10 cellular contexts compared by ENCODE assay signal in the genomic region with DNA sequence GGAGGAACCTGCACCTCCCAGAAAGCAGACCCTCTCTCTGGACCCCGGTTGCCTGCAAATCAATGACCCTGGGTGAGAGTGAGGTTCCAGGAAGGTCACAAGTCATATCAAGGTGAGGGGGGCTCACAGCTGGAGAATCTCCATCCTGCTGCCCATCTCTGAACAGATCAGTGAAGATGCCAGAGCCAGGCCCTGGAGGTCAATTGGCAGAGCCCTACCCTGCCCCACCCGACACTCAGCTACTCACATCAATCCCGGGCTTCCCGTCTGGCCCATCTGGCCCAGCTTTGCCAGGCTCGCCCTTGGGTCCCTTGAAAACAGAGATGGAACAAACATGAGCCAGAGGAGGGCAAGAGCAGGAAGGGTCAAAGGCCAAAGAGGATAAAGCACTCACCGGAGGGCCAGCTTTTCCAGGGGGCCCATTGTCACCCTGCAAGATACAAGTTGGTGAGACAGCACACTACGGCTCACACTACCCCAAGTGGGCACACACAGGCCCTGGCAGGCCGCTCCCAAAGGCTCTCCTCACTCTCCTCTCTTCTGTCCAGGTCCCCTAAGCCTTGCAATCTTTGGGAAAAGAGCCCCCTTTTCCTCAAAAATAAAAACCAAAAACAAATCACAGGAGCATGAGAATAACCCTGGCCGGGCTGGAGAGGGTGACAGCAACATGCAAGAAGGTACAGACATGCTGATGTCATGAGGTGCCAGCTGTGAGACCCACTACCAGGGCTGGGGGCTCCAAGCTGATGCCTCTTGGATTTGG. TPM values are rescaled to one million over a fixed set of nuclear protein-coding genes. Genes with fewer than 3 reads are reported as not detected.
A peak's percentile ranks its signal among the peaks of the same experiment; 100 is the strongest.
DNase-seq lines count a peak whose midpoint lies in the region; ATAC-seq and TF ChIP-seq lines count a peak whose summit lies in the region.
"Had no signal": no experiment of that assay in that cellular context is flagged by ENCODE, and none has a peak within 500 bp of the region (broad histone marks: within the 10 kb centered on the region; RNA-seq: fewer than 3 reads in every experiment).

No MANE protein-coding gene starts in this region.

- H3K4me3 ChIP-seq in GM23248, result no peak overlapping the region
- H3K4me3 ChIP-seq: A549 had no signal

- no peaks in the 10 kb centered on the region for H4K20me1 ChIP-seq in GM23248 (ENCODE audit: insufficient read depth)

- no peak overlapping the region for H3K4me2 ChIP-seq in GM23248 (ENCODE audit: unreplicated experiment)

- H3K4me3 Mint-ChIP-seq in activated CD4-positive, alpha-beta T cell treated with anti-CD3 and anti-CD28 coated beads, Interleukin-2, amount 10 ng/mL, durations not matched to agents 24 days and 14 days, result peak overlapping the region; percentile 80
- H3K4me3 Mint-ChIP-seq in activated CD4-positive, alpha-beta T cell treated with anti-CD3 and anti-CD28 coated beads, Interleukin-2, amount 10 ng/mL, durations not matched to agents 7 days and 5 days, result no peak overlapping the region
- peak overlapping the region; percentile 33 for H3K4me3 Mint-ChIP-seq in activated CD8-positive, alpha-beta T cell treated with anti-CD3 and anti-CD28 coated beads for 36 hours
- peak overlapping the region; percentile 62 to 94 (median 70) for H3K4me3 Mint-ChIP-seq in immature natural killer cell
- H3K4me3 Mint-ChIP-seq in stimulated activated memory B cell treated with anti-CD40 and anti-IgM and Interleukin-4, amounts not matched to agents 10 μg/mL and 1 μg/mL and 100 μg/mL, for 72 hours, result peak overlapping the region; percentile 55

- no peak for TF ChIP-seq CTCF in activated CD8-positive, alpha-beta T cell treated with anti-CD3 and anti-CD28 coated beads for 36 hours (IDR thresholded peaks at IDR 0.05)

- H3K79me2 ChIP-seq in GM23248 (ENCODE audit: insufficient read depth), result no peaks in the 10 kb centered on the region

- H3F3A ChIP-seq in GM23248 (ENCODE audit: insufficient read depth), result no peaks in the 10 kb centered on the region

- 89 to 90% methylated on average over 9 of the region's 9 CpGs for WGBS in GM23248 (ENCODE audit: low coverage in 1 of 2, low lambda C conversion rate in 2 of 2, missing lambda C conversion rate in 2 of 2), 2 experiments

- peaks cover 24% of the 10 kb centered on the region for H3K27me3 Mint-ChIP-seq in activated CD4-positive, alpha-beta T cell treated with anti-CD3 and anti-CD28 coated beads, Interleukin-2, amount 10 ng/mL, durations not matched to agents 24 days and 14 days
- peaks cover 24% of the 10 kb centered on the region for H3K27me3 Mint-ChIP-seq in activated CD4-positive, alpha-beta T cell treated with anti-CD3 and anti-CD28 coated beads, Interleukin-2, amount 10 ng/mL, durations not matched to agents 7 days and 5 days
- H3K27me3 Mint-ChIP-seq in activated CD8-positive, alpha-beta T cell treated with anti-CD3 and anti-CD28 coated beads for 36 hours, result peaks cover 9% of the 10 kb centered on the region
- H3K27me3 Mint-ChIP-seq in immature natural killer cell (ENCODE audit: low read depth in 3 of 3), result peaks cover 6 to 19% (median 12%) of the 10 kb centered on the region in 3 donors
- no peaks in the 10 kb centered on the region for H3K27me3 Mint-ChIP-seq in stimulated activated memory B cell treated with anti-CD40 and anti-IgM and Interleukin-4, amounts not matched to agents 10 μg/mL and 1 μg/mL and 100 μg/mL, for 72 hours

- H3K27ac Mint-ChIP-seq in activated CD4-positive, alpha-beta T cell treated with anti-CD3 and anti-CD28 coated beads, Interleukin-2, amount 10 ng/mL, durations not matched to agents 24 days and 14 days, result no peak overlapping the region
- H3K27ac Mint-ChIP-seq in activated CD4-positive, alpha-beta T cell treated with anti-CD3 and anti-CD28 coated beads, Interleukin-2, amount 10 ng/mL, durations not matched to agents 7 days and 5 days, result no peak overlapping the region
- no peak overlapping the region for H3K27ac Mint-ChIP-seq in activated CD8-positive, alpha-beta T cell treated with anti-CD3 and anti-CD28 coated beads for 36 hours
- no peak overlapping the region for H3K27ac Mint-ChIP-seq in immature natural killer cell
- peak overlapping the region; percentile 86 for H3K27ac Mint-ChIP-seq in stimulated activated memory B cell treated with anti-CD40 and anti-IgM and Interleukin-4, amounts not matched to agents 10 μg/mL and 1 μg/mL and 100 μg/mL, for 72 hours

- intact Hi-C loops in activated CD4-positive, alpha-beta T cell treated with anti-CD3 and anti-CD28 coated beads, Interleukin-2, amount 10 ng/mL, durations not matched to agents 24 days and 14 days (cut with micrococcal nuclease), result loop anchor here (2.0 kb wide), 2 partner anchors 49 to 153 kb away; partner anchors contain the start of gene RLF
- intact Hi-C loops in activated CD8-positive, alpha-beta T cell treated with anti-CD3 and anti-CD28 coated beads for 36 hours (cut with micrococcal nuclease), result loop anchor here (10.0 kb wide), 2 partner anchors 91 to 159 kb away; no protein-coding TSS in a partner anchor

- POLR2A ChIA-PET in activated CD4-positive, alpha-beta T cell treated with anti-CD3 and anti-CD28 coated beads, Interleukin-2, amount 10 ng/mL, durations not matched to agents 7 days and 5 days (lab: Charles Lee), result no interaction called here
- POLR2A ChIA-PET in activated CD8-positive, alpha-beta T cell treated with anti-CD3 and anti-CD28 coated beads for 36 hours (lab: Charles Lee), result interaction anchor here (0.7 to 2.9 kb wide), 6 partner anchors 30 to 192 kb away, joined by 3 to 11 read pairs (median 4); partner anchors contain the start of genes RLF and ZMPSTE24

- peaks cover 44% of the 10 kb centered on the region for H3K4me1 Mint-ChIP-seq in activated CD4-positive, alpha-beta T cell treated with anti-CD3 and anti-CD28 coated beads, Interleukin-2, amount 10 ng/mL, durations not matched to agents 24 days and 14 days
- peaks cover 51% of the 10 kb centered on the region for H3K4me1 Mint-ChIP-seq in activated CD4-positive, alpha-beta T cell treated with anti-CD3 and anti-CD28 coated beads, Interleukin-2, amount 10 ng/mL, durations not matched to agents 7 days and 5 days
- peaks cover 31% of the 10 kb centered on the region for H3K4me1 Mint-ChIP-seq in activated CD8-positive, alpha-beta T cell treated with anti-CD3 and anti-CD28 coated beads for 36 hours (ENCODE audit: low read depth)
- peaks cover 18% of the 10 kb centered on the region in 2 donors for H3K4me1 Mint-ChIP-seq in immature natural killer cell
- H3K4me1 Mint-ChIP-seq in stimulated activated memory B cell treated with anti-CD40 and anti-IgM and Interleukin-4, amounts not matched to agents 10 μg/mL and 1 μg/mL and 100 μg/mL, for 72 hours, result peaks cover 64% of the 10 kb centered on the region

- DNase-seq in activated CD4-positive, alpha-beta T cell treated with anti-CD3 and anti-CD28 coated beads, Interleukin-2, amount 10 ng/mL, durations not matched to agents 24 days and 14 days, result no peak
- no peak for DNase-seq in activated CD4-positive, alpha-beta T cell treated with anti-CD3 and anti-CD28 coated beads, Interleukin-2, amount 10 ng/mL, durations not matched to agents 7 days and 5 days
- no peak for DNase-seq in activated CD8-positive, alpha-beta T cell treated with anti-CD3 and anti-CD28 coated beads for 36 hours
- DNase-seq in immature natural killer cell (no peak), GM23248 (no peak)
- DNase-seq: NCI-H774 had no signal

- no peaks in the 10 kb centered on the region for H3K36me3 ChIP-seq in GM23248 (ENCODE audit: low read depth)

- H3K4me1 ChIP-seq in GM23248 (ENCODE audit: insufficient read depth), result peaks cover 8% of the 10 kb centered on the region
- H3K4me1 ChIP-seq: A549 had no signal

- no peaks in the 10 kb centered on the region for H3K9me2 ChIP-seq in GM23248 (ENCODE audit: insufficient read depth)

- H3K9me3 Mint-ChIP-seq in activated CD4-positive, alpha-beta T cell treated with anti-CD3 and anti-CD28 coated beads, Interleukin-2, amount 10 ng/mL, durations not matched to agents 24 days and 14 days, result no peaks in the 10 kb centered on the region
- H3K9me3 Mint-ChIP-seq in activated CD4-positive, alpha-beta T cell treated with anti-CD3 and anti-CD28 coated beads, Interleukin-2, amount 10 ng/mL, durations not matched to agents 7 days and 5 days, result no peaks in the 10 kb centered on the region
- no peaks in the 10 kb centered on the region for H3K9me3 Mint-ChIP-seq in activated CD8-positive, alpha-beta T cell treated with anti-CD3 and anti-CD28 coated beads for 36 hours
- no peaks in the 10 kb centered on the region for H3K9me3 Mint-ChIP-seq in immature natural killer cell
- H3K9me3 Mint-ChIP-seq in stimulated activated memory B cell treated with anti-CD40 and anti-IgM and Interleukin-4, amounts not matched to agents 10 μg/mL and 1 μg/mL and 100 μg/mL, for 72 hours, result no peaks in the 10 kb centered on the region

- no peak overlapping the region for H2AFZ ChIP-seq in GM23248

- H3K9ac ChIP-seq in GM23248, result no peak overlapping the region

- peaks cover 4% of the 10 kb centered on the region for H3K36me3 Mint-ChIP-seq in activated CD4-positive, alpha-beta T cell treated with anti-CD3 and anti-CD28 coated beads, Interleukin-2, amount 10 ng/mL, durations not matched to agents 24 days and 14 days (ENCODE audit: low read depth)
- H3K36me3 Mint-ChIP-seq in activated CD4-positive, alpha-beta T cell treated with anti-CD3 and anti-CD28 coated beads, Interleukin-2, amount 10 ng/mL, durations not matched to agents 7 days and 5 days (ENCODE audit: low read depth), result peaks cover 1% of the 10 kb centered on the region
- H3K36me3 Mint-ChIP-seq in activated CD8-positive, alpha-beta T cell treated with anti-CD3 and anti-CD28 coated beads for 36 hours (ENCODE audit: low read depth), result no peaks in the 10 kb centered on the region
- no peaks in the 10 kb centered on the region for H3K36me3 Mint-ChIP-seq in immature natural killer cell
- H3K36me3 Mint-ChIP-seq in stimulated activated memory B cell treated with anti-CD40 and anti-IgM and Interleukin-4, amounts not matched to agents 10 μg/mL and 1 μg/mL and 100 μg/mL, for 72 hours, result no peaks in the 10 kb centered on the region

- peaks cover 8% of the 10 kb centered on the region for H3K27me3 ChIP-seq in GM23248 (replicated peaks; ENCODE audit: insufficient read depth)

- in situ Hi-C loops in GM23248 (cut with MboI), result no loop called here

- CTCF ChIA-PET in activated CD4-positive, alpha-beta T cell treated with anti-CD3 and anti-CD28 coated beads, Interleukin-2, amount 10 ng/mL, durations not matched to agents 7 days and 5 days (lab: Charles Lee), result interaction anchor here (0.5 to 10.2 kb wide), 19 partner anchors 12 to 226 kb away, joined by 3 to 95 read pairs (median 4); partner anchors contain the start of gene RLF
- CTCF ChIA-PET in activated CD8-positive, alpha-beta T cell treated with anti-CD3 and anti-CD28 coated beads for 36 hours (lab: Charles Lee), result interaction anchor here (0.6 to 5.3 kb wide), 34 partner anchors 16 to 511 kb away, joined by 3 to 108 read pairs (median 5); partner anchors contain the start of genes RLF and SMAP2

- H3K9me3 ChIP-seq in GM23248 (ENCODE audit: low read depth), result no peaks in the 10 kb centered on the region
- H3K9me3 ChIP-seq: A549 had no signal

- no peak overlapping the region for H3K27ac ChIP-seq in GM23248

- no peak for ATAC-seq in activated CD8-positive, alpha-beta T cell treated with anti-CD3 and anti-CD28 coated beads for 36 hours
- no peak for ATAC-seq in stimulated activated memory B cell treated with anti-CD40 and anti-IgM and Interleukin-4, amounts not matched to agents 10 μg/mL and 1 μg/mL and 100 μg/mL, for 72 hours
- ATAC-seq in HG02870 (IDR thresholded peaks at IDR 0.05; ENCODE audit: unreplicated experiment), result no peak
- no peak for ATAC-seq in HG02840 (IDR thresholded peaks at IDR 0.05; ENCODE audit: low FRiP score, unreplicated experiment)

RNA-seq across cellular contexts. Expression of gene COL9A2, which starts 2.9 kb away (rescaled TPM):
- total RNA-seq in activated CD4-positive, alpha-beta T cell treated with anti-CD3 and anti-CD28 coated beads, Interleukin-2, amount 10 ng/mL, durations not matched to agents 24 days and 14 days, result 14.5 and 14.6 TPM in 2 replicates
- total RNA-seq in activated CD4-positive, alpha-beta T cell treated with anti-CD3 and anti-CD28 coated beads, Interleukin-2, amount 10 ng/mL, durations not matched to agents 7 days and 5 days, result 1 to 10 TPM; 1.2 to 1.9 TPM
- 1 to 10 TPM; 4.3 to 5.4 TPM for total RNA-seq in activated CD8-positive, alpha-beta T cell treated with anti-CD3 and anti-CD28 coated beads for 36 hours
- polyA plus RNA-seq in immature natural killer cell, result 1 to 10 TPM in 2 of 3 donors, not detected in 1; 1.8 to 2.2 TPM
- total RNA-seq in GM23248 (2014; rRNA removed; shearing (Covaris generic)), result 0.89 and 2.8 TPM in 2 replicates
- 0.80 and 0.91 TPM in 2 replicates for polyA plus RNA-seq in GM23248 (2016; fragmentation: Nextera tagmentation; extraction: Ambion mirVana)

RNA-seq across cellular contexts. Expression of gene ZMPSTE24, which starts 56.1 kb away (rescaled TPM):
- 50.4 and 50.8 TPM in 2 replicates for total RNA-seq in activated CD4-positive, alpha-beta T cell treated with anti-CD3 and anti-CD28 coated beads, Interleukin-2, amount 10 ng/mL, durations not matched to agents 24 days and 14 days
- 10 to 100 TPM; 24.7 to 28.8 TPM for total RNA-seq in activated CD4-positive, alpha-beta T cell treated with anti-CD3 and anti-CD28 coated beads, Interleukin-2, amount 10 ng/mL, durations not matched to agents 7 days and 5 days
- total RNA-seq in activated CD8-positive, alpha-beta T cell treated with anti-CD3 and anti-CD28 coated beads for 36 hours, result 10 to 100 TPM; 20.1 to 21.2 TPM
- 10 to 100 TPM; 34.3 to 47.6 (median 41.0) TPM for polyA plus RNA-seq in immature natural killer cell
- 79.9 and 83.2 TPM in 2 replicates for total RNA-seq in GM23248 (2014; rRNA removed; shearing (Covaris generic))
- 61.7 and 63.2 TPM in 2 replicates for polyA plus RNA-seq in GM23248 (2016; fragmentation: Nextera tagmentation; extraction: Ambion mirVana)

RNA-seq across cellular contexts. Expression of gene SMAP2, which starts 59.4 kb away (rescaled TPM):
- total RNA-seq in activated CD4-positive, alpha-beta T cell treated with anti-CD3 and anti-CD28 coated beads, Interleukin-2, amount 10 ng/mL, durations not matched to agents 24 days and 14 days, result 156 and 157 TPM in 2 replicates
- 100 to 1,000 TPM; 115 to 140 TPM for total RNA-seq in activated CD4-positive, alpha-beta T cell treated with anti-CD3 and anti-CD28 coated beads, Interleukin-2, amount 10 ng/mL, durations not matched to agents 7 days and 5 days
- total RNA-seq in activated CD8-positive, alpha-beta T cell treated with anti-CD3 and anti-CD28 coated beads for 36 hours, result 100 to 1,000 TPM; 204 to 209 TPM
- 100 to 1,000 TPM; 166 to 280 (median 170) TPM for polyA plus RNA-seq in immature natural killer cell
- 14.3 and 15.6 TPM in 2 replicates for total RNA-seq in GM23248 (2014; rRNA removed; shearing (Covaris generic))
- polyA plus RNA-seq in GM23248 (2016; fragmentation: Nextera tagmentation; extraction: Ambion mirVana), result 12.2 and 13.0 TPM in 2 replicates
